In the genomic region with DNA sequence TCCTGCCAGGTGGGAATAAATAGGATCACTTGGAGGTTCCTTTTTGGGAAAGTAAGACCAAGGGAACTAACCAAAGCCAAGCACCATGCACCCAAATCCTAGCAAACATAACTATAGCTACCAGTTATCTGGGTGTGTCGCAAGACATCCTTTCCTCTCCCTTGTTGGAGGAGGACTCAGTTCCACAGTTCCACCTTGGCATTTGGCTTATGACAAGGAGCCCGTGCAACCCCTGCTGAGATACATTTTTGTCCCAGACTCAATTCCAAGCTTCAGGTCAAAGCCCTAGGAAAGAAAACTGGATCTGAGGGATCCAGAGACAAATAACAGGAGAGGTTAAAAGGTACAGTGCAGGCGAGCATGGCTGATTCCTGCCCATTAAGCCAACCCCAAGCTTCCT, we compare ENCODE assay signal across 3 cellular contexts. TPM values are rescaled to one million over a fixed set of nuclear protein-coding genes. Genes with fewer than 3 reads are reported as not detected.
"Had no signal": no experiment of that assay in that cellular context is flagged by ENCODE, and none has a peak within 500 bp of the region (broad histone marks: within the 10 kb centered on the region; RNA-seq: fewer than 3 reads in every experiment).

No MANE protein-coding gene starts in this region.

RNA-seq across cellular contexts. Expression of a gene that starts 40.8 kb away (rescaled TPM):
- total RNA-seq: PC-9, RPMI7951 had no signal
- polyA plus RNA-seq: SK-N-SH had no signal
